ENCODE assay signal across 1 cellular context in genomic region chr1:59265622-59266021, GRCh38.
TF ChIP-seq lines count a peak whose summit lies in the region.

No MANE protein-coding gene starts in this region.

TF ChIP-seq in GM23338, 12 proteins besides CTCF, POLR2A, EP300 and RAD21 (continued from another document):
- TF ChIP-seq ZNF462 (CRISPR knock-in tag; IDR thresholded peaks at IDR 0.05) (no peak), ZNF331 (CRISPR knock-in tag; IDR thresholded peaks at IDR 0.05; ENCODE audit: low read depth) (no peak), CREB1 (CRISPR knock-in tag; IDR thresholded peaks at IDR 0.05; ENCODE audit: low read depth) (no peak), POLR2AphosphoS5 (IDR thresholded peaks at IDR 0.05; ENCODE audit: low read depth) (no peak), ETS1 (IDR thresholded peaks at IDR 0.05) (no peak), ZNF114 (CRISPR knock-in tag; IDR thresholded peaks at IDR 0.05) (no peak), JUNB (IDR thresholded peaks at IDR 0.05; ENCODE audit: unreplicated experiment) (no peak), NANOG (IDR thresholded peaks at IDR 0.05; ENCODE audit: borderline replicate concordance) (no peak), STAT1 (IDR thresholded peaks at IDR 0.05; ENCODE audit: unreplicated experiment) (no peak), EZH2phosphoT487 (IDR thresholded peaks at IDR 0.05; ENCODE audit: unreplicated experiment) (no peak)
